9 cellular contexts compared by ENCODE assay signal in the genomic region with DNA sequence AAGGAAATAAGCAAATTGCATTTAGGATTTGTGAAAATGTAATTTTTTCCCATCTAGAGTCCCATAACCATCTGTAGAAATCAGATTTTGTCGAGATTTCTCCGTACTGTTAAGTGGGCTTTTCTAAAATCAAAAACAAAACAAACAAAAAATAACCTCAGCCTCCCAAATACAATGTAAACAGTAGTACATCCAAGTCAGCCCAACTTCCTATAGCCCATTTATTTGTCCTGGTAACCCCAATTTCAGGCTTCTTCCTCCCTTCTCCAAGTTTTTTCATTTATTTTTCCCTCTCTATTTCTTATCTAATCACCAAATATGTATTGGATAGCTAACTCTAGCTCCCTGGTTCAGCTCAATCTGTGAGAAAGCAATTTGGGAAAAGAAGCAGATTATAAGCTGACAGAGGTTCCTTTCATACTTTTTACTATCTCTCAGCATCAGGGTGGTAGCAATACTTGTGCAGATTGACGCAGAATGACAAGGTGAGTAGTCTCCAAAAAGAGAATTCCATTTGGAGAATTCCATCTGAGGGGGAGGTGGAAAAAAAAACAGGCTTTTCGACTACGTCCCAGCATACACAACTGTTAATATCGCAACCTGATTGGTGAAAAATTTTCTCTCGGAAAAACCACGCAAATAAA.
A peak's percentile ranks its signal among the peaks of the same experiment; 100 is the strongest.
DNase-seq lines count a peak whose midpoint lies in the region; ATAC-seq and TF ChIP-seq lines count a peak whose summit lies in the region.
"Had no signal": no experiment of that assay in that cellular context is flagged by ENCODE, and none has a peak within 500 bp of the region (broad histone marks: within the 10 kb centered on the region; RNA-seq: fewer than 3 reads in every experiment).

No MANE protein-coding gene starts in this region.

- H3K27me3 Mint-ChIP-seq in central memory CD8-positive, alpha-beta T cell, result no peaks in the 10 kb centered on the region
- no peaks in the 10 kb centered on the region for H3K27me3 Mint-ChIP-seq in neural crest cell (ENCODE audit: low read depth)

- peak overlapping the region; percentile 97 for H3K27ac Mint-ChIP-seq in central memory CD8-positive, alpha-beta T cell (ENCODE audit: low read depth)
- H3K27ac Mint-ChIP-seq in neural crest cell (ENCODE audit: unreplicated experiment), result no peak overlapping the region

- peaks cover 27% of the 10 kb centered on the region for H3K36me3 Mint-ChIP-seq in central memory CD8-positive, alpha-beta T cell (ENCODE audit: insufficient read depth)
- H3K36me3 Mint-ChIP-seq in neural crest cell (ENCODE audit: low read depth), result no peaks in the 10 kb centered on the region

- no peaks in the 10 kb centered on the region for H3K9me3 Mint-ChIP-seq in central memory CD8-positive, alpha-beta T cell
- H3K9me3 Mint-ChIP-seq in neural crest cell, result no peaks in the 10 kb centered on the region

- H3K27me3 ChIP-seq in GM06990 (replicated peaks; ENCODE audit: control insufficient read depth, insufficient read depth, low read length), result no peaks in the 10 kb centered on the region

- TF ChIP-seq POLR2A in NB4 (IDR thresholded peaks at IDR 0.05; ENCODE audit: extremely low read depth, insufficient read length), result no peak

- H3K4me1 Mint-ChIP-seq in central memory CD8-positive, alpha-beta T cell, result peaks cover 34% of the 10 kb centered on the region
- H3K4me1 Mint-ChIP-seq in neural crest cell, result peaks cover 35% of the 10 kb centered on the region

- peak overlapping the region; percentile 88 for H3K4me3 Mint-ChIP-seq in central memory CD8-positive, alpha-beta T cell
- peak overlapping the region; percentile 90 for H3K4me3 Mint-ChIP-seq in neural crest cell

- H3K4me3 ChIP-seq in GM06990 (replicated peaks; ENCODE audit: low read depth, low read length) (peak overlapping the region; percentile 18; the same call in 1 of the 2 replicates), NB4 (ENCODE audit: low read depth, low read length) (peak overlapping the region; percentile 76)

- H3K36me3 ChIP-seq in GM06990 (ENCODE audit: control insufficient read depth, insufficient read depth, low read length), result no peaks in the 10 kb centered on the region
- H3K36me3 ChIP-seq: right lobe of liver had no signal

- DNase-seq in GM06990 (ENCODE audit: extremely low read depth, insufficient read length), result no peak
- no peak for DNase-seq in NB4 (ENCODE audit: low read depth)
- no peak for DNase-seq in central memory CD8-positive, alpha-beta T cell (ENCODE audit: low spot score in 2 of 2)
- DNase-seq in neural crest cell (ENCODE audit: low read depth, low spot score), result no peak
- DNase-seq in mesenteric fat pad (ENCODE audit: low spot score), result no peak
- DNase-seq in 8988T, result no peak
- DNase-seq: right lobe of liver had no signal

- TF ChIP-seq CTCF in GM06990 (IDR thresholded peaks at IDR 0.05; ENCODE audit: insufficient read depth, low read length, poor library complexity, severe bottlenecking) (no peak), NB4 (IDR thresholded peaks at IDR 0.05; ENCODE audit: low read depth, low read length) (no peak), neural crest cell (conservative IDR thresholded peaks at IDR 0.05) (no peak)

- no peak for ATAC-seq in central memory CD8-positive, alpha-beta T cell (replicated peaks; ENCODE audit: extremely low read depth, poor library complexity, severe bottlenecking)
- no peak for ATAC-seq in HG03571 (IDR thresholded peaks at IDR 0.05; ENCODE audit: unreplicated experiment)
- ATAC-seq in HG03457 (IDR thresholded peaks at IDR 0.05; ENCODE audit: unreplicated experiment), result no peak
